24 cellular contexts compared by ENCODE assay signal in the genomic region with DNA sequence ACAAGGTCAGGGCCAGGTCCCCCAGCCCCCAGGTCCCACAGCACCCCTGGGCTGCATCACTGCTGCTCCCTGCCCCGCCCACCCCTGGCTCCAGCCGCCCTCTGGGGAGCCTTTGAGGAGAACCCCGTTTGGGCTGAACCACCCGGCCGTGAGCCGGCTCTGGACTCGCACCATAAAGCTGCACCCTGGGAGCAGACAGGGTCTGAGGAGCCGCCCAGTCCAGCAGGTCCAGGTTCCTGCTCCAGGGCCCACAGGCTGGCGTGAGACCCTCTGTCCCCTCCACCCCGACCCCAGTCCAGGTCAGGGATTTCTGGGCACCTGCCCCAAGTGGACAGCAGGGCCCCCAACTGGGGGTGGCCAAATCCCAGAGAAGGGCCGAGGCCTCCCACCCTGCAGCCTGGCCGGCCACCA. TPM values are rescaled to one million over a fixed set of nuclear protein-coding genes. Genes with fewer than 3 reads are reported as not detected.
"Had no signal": no experiment of that assay in that cellular context is flagged by ENCODE, and none has a peak within 500 bp of the region (broad histone marks: within the 10 kb centered on the region; RNA-seq: fewer than 3 reads in every experiment).

No MANE protein-coding gene starts in this region.

- H3K27me3 Mint-ChIP-seq: activated naive CD8-positive, alpha-beta T cell treated with anti-CD3 and anti-CD28 coated beads, Interleukin-2, amount 10 ng/mL, durations not matched to agents 7 days and 5 days; central memory CD8-positive, alpha-beta T cell had no signal

- H3K9me3 ChIP-seq: adrenal gland had no signal

- H3K4me1 Mint-ChIP-seq: activated naive CD8-positive, alpha-beta T cell treated with anti-CD3 and anti-CD28 coated beads, Interleukin-2, amount 10 ng/mL, durations not matched to agents 7 days and 5 days; central memory CD8-positive, alpha-beta T cell had no signal

- H3K36me3 ChIP-seq: adrenal gland, SJSA1 had no signal

- H3K36me3 Mint-ChIP-seq: activated naive CD8-positive, alpha-beta T cell treated with anti-CD3 and anti-CD28 coated beads, Interleukin-2, amount 10 ng/mL, durations not matched to agents 7 days and 5 days had no signal

- H3K4me3 ChIP-seq: adrenal gland, K562, SJSA1 had no signal

- FAIRE-seq: bronchial epithelial cell, K562 had no signal

- H3K27ac ChIP-seq: adrenal gland, SJSA1 had no signal

- DNase-seq: activated CD4-positive, alpha-beta T cell treated with anti-CD3 and anti-CD28 coated beads for 48 hours; activated CD4-positive, alpha-beta T cell treated with anti-CD3 and anti-CD28 coated beads, Interleukin-2, amount 50 U/mL, for 4 hours; activated CD4-positive, CD25-positive, alpha-beta regulatory T cell treated with anti-CD3 and anti-CD28 coated beads, Interleukin-2, amount 50 U/mL, for 72 hours; activated CD8-positive, alpha-beta memory T cell treated with anti-CD3 and anti-CD28 coated beads, Interleukin-2, amount 50 U/mL, for 48 hours; activated CD8-positive, alpha-beta T cell treated with anti-CD3 and anti-CD28 coated beads, Interleukin-2, amount 10 ng/mL, durations not matched to agents 7 days and 5 days; activated naive CD4-positive, alpha-beta T cell treated with anti-CD3 and anti-CD28 coated beads, Interleukin-2, amount 50 U/mL, for 16 hours; activated naive CD8-positive, alpha-beta T cell treated with anti-CD3 and anti-CD28 coated beads, Interleukin-2, amount 10 ng/mL, durations not matched to agents 7 days and 5 days; activated T-cell treated with anti-CD3 and anti-CD28 coated beads, Interleukin-2, amount 50 U/mL, for 1 hour; Karpas-422; MM.1S; NCI-H1436 treated with DMSO at 0.1 percent for 48 hours; NCI-H2171; NCI-H2227 treated with DMSO at 0.1 percent for 48 hours; NCI-H524 treated with DMSO at 0.1 percent for 48 hours; NCI-H748 treated with DMSO at 0.1 percent for 48 hours; SW 1271 had no signal

- H3K27me3 ChIP-seq: adrenal gland had no signal

- H3K27ac Mint-ChIP-seq: activated CD8-positive, alpha-beta T cell treated with anti-CD3 and anti-CD28 coated beads, Interleukin-2, amount 10 ng/mL, durations not matched to agents 7 days and 5 days; activated naive CD8-positive, alpha-beta T cell treated with anti-CD3 and anti-CD28 coated beads, Interleukin-2, amount 10 ng/mL, durations not matched to agents 7 days and 5 days; T-helper 2 cell treated with Interferon-gamma antibody and Interleukin-4, amounts not matched to agents 5 μg/mL and 100 μg/mL, for 36 hours had no signal

- H3K4me1 ChIP-seq: adrenal gland, SJSA1 had no signal

- H3K4me3 Mint-ChIP-seq: activated CD8-positive, alpha-beta T cell treated with anti-CD3 and anti-CD28 coated beads, Interleukin-2, amount 10 ng/mL, durations not matched to agents 7 days and 5 days; activated naive CD8-positive, alpha-beta T cell treated with anti-CD3 and anti-CD28 coated beads, Interleukin-2, amount 10 ng/mL, durations not matched to agents 7 days and 5 days; central memory CD8-positive, alpha-beta T cell; T-helper 2 cell treated with Interferon-gamma antibody and Interleukin-4, amounts not matched to agents 5 μg/mL and 100 μg/mL, for 36 hours had no signal

- ATAC-seq: activated CD8-positive, alpha-beta T cell treated with anti-CD3 and anti-CD28 coated beads, Interleukin-2, amount 10 ng/mL, durations not matched to agents 7 days and 5 days; K562; SK-N-SH treated with all-trans-retinoic acid at 6 μM for 48 hours had no signal

- H3K9me3 Mint-ChIP-seq: central memory CD8-positive, alpha-beta T cell had no signal

RNA-seq across cellular contexts. Expression of a gene that starts 8.3 kb away (rescaled TPM):
- total RNA-seq: activated CD8-positive, alpha-beta T cell treated with anti-CD3 and anti-CD28 coated beads, Interleukin-2, amount 10 ng/mL, durations not matched to agents 7 days and 5 days; activated naive CD8-positive, alpha-beta T cell treated with anti-CD3 and anti-CD28 coated beads, Interleukin-2, amount 10 ng/mL, durations not matched to agents 7 days and 5 days; bronchial epithelial cell; K562; SJSA1; T-helper 1 cell treated with Interleukin-12 subunit alpha and Interleukin-12 subunit beta and Interleukin-4 antibody, amounts not matched to agents 30 ng/mL and 1 ng/mL, for 36 hours had no signal
- polyA plus RNA-seq: K562 had no signal

RNA-seq across cellular contexts. Expression of a gene that starts 59.8 kb away (rescaled TPM):
- total RNA-seq: activated CD8-positive, alpha-beta T cell treated with anti-CD3 and anti-CD28 coated beads, Interleukin-2, amount 10 ng/mL, durations not matched to agents 7 days and 5 days; bronchial epithelial cell; K562; SJSA1 had no signal
- polyA plus RNA-seq: K562 had no signal
